Comparison of ENCODE assay signal across 8 cellular contexts in genomic region chr19:11673608-11674041, GRCh38.
A peak's percentile ranks its signal among the peaks of the same experiment; 100 is the strongest.
DNase-seq lines count a peak whose midpoint lies in the region; ATAC-seq and TF ChIP-seq lines count a peak whose summit lies in the region.

No MANE protein-coding gene starts in this region.

- H3K9me3 ChIP-seq in A673 (ENCODE audit: low read depth, low read length, poor library complexity, severe bottlenecking): no peaks in the 10 kb centered on the region
- no peaks in the 10 kb centered on the region for H3K9me3 ChIP-seq in CD8-positive, alpha-beta memory T cell (ENCODE audit: low read length)

- peak overlapping the region; percentile 25 for H3K4me3 ChIP-seq in A673 (ENCODE audit: low read depth, low read length, poor library complexity, severe bottlenecking)
- no peak overlapping the region for H3K4me3 ChIP-seq in CD8-positive, alpha-beta memory T cell (ENCODE audit: low read length)

- POLR2A ChIA-PET in A673 (lab: Charles Lee; ENCODE audit: low non-redundant PET): no interaction called here
- POLR2A ChIA-PET in activated CD8-positive, alpha-beta T cell treated with anti-CD3 and anti-CD28 coated beads, Interleukin-2, amount 10 ng/mL, durations not matched to agents 7 days and 5 days (lab: Charles Lee): no interaction called here
- POLR2A ChIA-PET in CD8-positive, alpha-beta memory T cell (lab: Charles Lee): no interaction called here

- DNase-seq in A673 (ENCODE audit: low spot score) (peak; percentile 81), GM20000 (ENCODE audit: low spot score) (peak; percentile 42), head of caudate nucleus (peak; percentile 70 to 94 (median 82)), occipital lobe (lab: John Stamatoyannopoulos, UW) (peak; percentile 12)
- DNase-seq in activated CD8-positive, alpha-beta T cell treated with anti-CD3 and anti-CD28 coated beads, Interleukin-2, amount 10 ng/mL, durations not matched to agents 7 days and 5 days: peak; percentile 22
- DNase-seq in CD8-positive, alpha-beta memory T cell: no peak

- H3K4me3 Mint-ChIP-seq in activated CD8-positive, alpha-beta T cell treated with anti-CD3 and anti-CD28 coated beads, Interleukin-2, amount 10 ng/mL, durations not matched to agents 7 days and 5 days: peak overlapping the region; percentile 22
- H3K4me3 Mint-ChIP-seq in CD8-positive, alpha-beta memory T cell: peak overlapping the region in 1 of 7 donors; percentile 32

- peaks cover 1% of the 10 kb centered on the region for H3K36me3 Mint-ChIP-seq in activated CD8-positive, alpha-beta T cell treated with anti-CD3 and anti-CD28 coated beads, Interleukin-2, amount 10 ng/mL, durations not matched to agents 7 days and 5 days (ENCODE audit: low read depth)
- H3K36me3 Mint-ChIP-seq in CD8-positive, alpha-beta memory T cell: peaks cover 0 to 2% (median 0%) of the 10 kb centered on the region in 3 donors

- TF ChIP-seq CTCF in A673 (conservative IDR thresholded peaks at IDR 0.05; ENCODE audit: low read depth, low read length) (peak; percentile 71), GM20000 (IDR thresholded peaks at IDR 0.05; ENCODE audit: extremely low read depth, missing control alignments) (peak; percentile 47)

- no peaks in the 10 kb centered on the region for H3K4me1 ChIP-seq in A673 (ENCODE audit: insufficient read depth, low read length, poor library complexity, severe bottlenecking)
- no peaks in the 10 kb centered on the region for H3K4me1 ChIP-seq in CD8-positive, alpha-beta memory T cell (ENCODE audit: insufficient read depth, low read length)

- CTCF ChIA-PET in A673 (lab: Charles Lee): interaction anchor here (0.6 kb wide), 1 partner anchor 95 kb away, joined by 3 read pairs; no protein-coding TSS in a partner anchor
- CTCF ChIA-PET in activated CD8-positive, alpha-beta T cell treated with anti-CD3 and anti-CD28 coated beads, Interleukin-2, amount 10 ng/mL, durations not matched to agents 7 days and 5 days (lab: Charles Lee): interaction anchor here (1.0 kb wide), 1 partner anchor 22 kb away, joined by 3 read pairs; no protein-coding TSS in a partner anchor
- CTCF ChIA-PET in CD8-positive, alpha-beta memory T cell (lab: Charles Lee): no interaction called here

- peaks cover 3% of the 10 kb centered on the region for H3K36me3 ChIP-seq in A673 (ENCODE audit: insufficient read depth, low read length, poor library complexity, severe bottlenecking)
- no peaks in the 10 kb centered on the region for H3K36me3 ChIP-seq in CD8-positive, alpha-beta memory T cell (ENCODE audit: insufficient read depth, low read length)

- no peaks in the 10 kb centered on the region for H3K27me3 ChIP-seq in A673 (replicated peaks; ENCODE audit: insufficient read depth, low read depth, low read length, poor library complexity)
- H3K27me3 ChIP-seq in CD8-positive, alpha-beta memory T cell (ENCODE audit: insufficient read depth, low read length, poor library complexity, severe bottlenecking): peaks cover 7% of the 10 kb centered on the region

- H3K4me1 Mint-ChIP-seq in activated CD8-positive, alpha-beta T cell treated with anti-CD3 and anti-CD28 coated beads, Interleukin-2, amount 10 ng/mL, durations not matched to agents 7 days and 5 days (ENCODE audit: low read depth): peaks cover 2% of the 10 kb centered on the region
- peaks cover 3 to 4% (median 4%) of the 10 kb centered on the region in 3 donors for H3K4me1 Mint-ChIP-seq in CD8-positive, alpha-beta memory T cell

- peaks cover 12% of the 10 kb centered on the region for H3K9me3 Mint-ChIP-seq in activated CD8-positive, alpha-beta T cell treated with anti-CD3 and anti-CD28 coated beads, Interleukin-2, amount 10 ng/mL, durations not matched to agents 7 days and 5 days (ENCODE audit: insufficient read depth)
- peaks cover 10 to 19% (median 15%) of the 10 kb centered on the region in 5 donors for H3K9me3 Mint-ChIP-seq in CD8-positive, alpha-beta memory T cell

- BruUV-seq in A673 (replicated peaks; lab: Mats Ljungman, UMichigan): no TSS peak

- H3K27ac ChIP-seq in A673 (ENCODE audit: low read depth, low read length, poor library complexity, severe bottlenecking): no peak overlapping the region
- no peak overlapping the region for H3K27ac ChIP-seq in CD8-positive, alpha-beta memory T cell (ENCODE audit: low read depth, low read length)

- H3K27me3 Mint-ChIP-seq in activated CD8-positive, alpha-beta T cell treated with anti-CD3 and anti-CD28 coated beads, Interleukin-2, amount 10 ng/mL, durations not matched to agents 7 days and 5 days (ENCODE audit: low read depth): peaks cover 7% of the 10 kb centered on the region
- H3K27me3 Mint-ChIP-seq in CD8-positive, alpha-beta memory T cell: peaks cover 27 to 37% of the 10 kb centered on the region in 2 donors

- ATAC-seq in activated CD8-positive, alpha-beta T cell treated with anti-CD3 and anti-CD28 coated beads, Interleukin-2, amount 10 ng/mL, durations not matched to agents 7 days and 5 days: no peak
- ATAC-seq in GM19397 (IDR thresholded peaks at IDR 0.05; ENCODE audit: unreplicated experiment) (no peak), HG03108 (IDR thresholded peaks at IDR 0.05; ENCODE audit: unreplicated experiment) (no peak)

- H3K27ac Mint-ChIP-seq in activated CD8-positive, alpha-beta T cell treated with anti-CD3 and anti-CD28 coated beads, Interleukin-2, amount 10 ng/mL, durations not matched to agents 7 days and 5 days: no peak overlapping the region
- no peak overlapping the region for H3K27ac Mint-ChIP-seq in CD8-positive, alpha-beta memory T cell

- intact Hi-C loops in A673 (cut with micrococcal nuclease; ENCODE audit: unreplicated experiment) (no loop called here), head of caudate nucleus (cut with DNase I) (no loop called here)

Comparison
In these comparisons a context has a peak if more than half of its experiments do, and no peak if none do; other contexts are left out.
1. DNase-seq: peak in A673 (single experiment), GM20000 (single experiment), activated CD8-positive, alpha-beta T cell treated with anti-CD3 and anti-CD28 coated beads, Interleukin-2, amount 10 ng/mL, durations not matched to agents 7 days and 5 days (single experiment), head of caudate nucleus (42 of 42) and occipital lobe (single experiment); none in CD8-positive, alpha-beta memory T cell (0 of 5).